8 cellular contexts compared by ENCODE assay signal in the genomic region with DNA sequence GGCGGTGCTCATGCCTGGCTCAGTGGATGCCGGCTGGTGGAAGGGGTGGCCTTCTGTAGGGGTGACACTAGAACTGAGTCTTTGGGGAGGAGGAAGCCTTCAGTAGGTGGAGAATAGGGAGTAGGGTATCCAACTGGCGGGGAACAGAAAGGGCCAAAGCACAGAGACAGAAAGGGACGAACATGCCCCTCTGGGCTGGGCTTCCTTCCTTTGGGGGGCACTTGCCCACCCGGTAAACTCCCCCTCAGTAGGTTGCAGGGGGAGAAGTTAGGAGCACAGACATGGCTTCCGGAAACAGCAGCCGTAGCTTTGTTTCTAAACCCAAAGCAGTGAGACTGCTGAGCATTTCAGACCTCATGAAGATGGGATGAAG. TPM values are rescaled to one million over a fixed set of nuclear protein-coding genes. Genes with fewer than 3 reads are reported as not detected.
DNase-seq lines count a peak whose midpoint lies in the region; ATAC-seq and TF ChIP-seq lines count a peak whose summit lies in the region.

No MANE protein-coding gene starts in this region.

- WGBS in lung, 2 donors, result 6 to 11% methylated on average over 7 of the region's 7 CpGs
- WGBS in thymus, result 14% methylated on average over 7 of the region's 7 CpGs

- POLR2A ChIA-PET in BJ (lab: Charles Lee), result no interaction called here

- H3K27ac ChIP-seq in lung (ENCODE audit: low read depth in 1 of 2, low read length in 1 of 2), result peak overlapping the region; percentile 89 to 91
- H3K27ac ChIP-seq in thymus (ENCODE audit: low read depth), result peak overlapping the region; percentile 74

- H3K4me1 ChIP-seq in lung (ENCODE audit: control insufficient read depth in 2 of 2, insufficient read depth in 2 of 2, low read length in 2 of 2) (peaks cover 0 to 6% of the 10 kb centered on the region in 2 donors), thymus (ENCODE audit: control insufficient read depth, insufficient read depth, low read length) (peaks cover 9% of the 10 kb centered on the region)

- CTCF ChIA-PET in BJ (lab: Yijun Ruan, JAX), result interaction anchor here (1.1 to 1.9 kb wide), 3 partner anchors 10 to 55 kb away, joined by 3 to 7 read pairs (median 4); no protein-coding TSS in a partner anchor

- H3K36me3 ChIP-seq in BJ (ENCODE audit: control insufficient read depth, insufficient read depth, low read length) (peaks cover 6% of the 10 kb centered on the region), lung (ENCODE audit: control insufficient read depth in 2 of 2, insufficient read depth in 2 of 2, low read length in 2 of 2) (peaks cover 4 to 16% of the 10 kb centered on the region in 2 donors), thymus (ENCODE audit: control insufficient read depth, insufficient read depth) (peaks cover 27% of the 10 kb centered on the region)

- TF ChIP-seq CTCF in BJ (IDR thresholded peaks at IDR 0.05; ENCODE audit: insufficient read depth, low read depth, low read length) (no peak), NB4 (IDR thresholded peaks at IDR 0.05; ENCODE audit: low read depth, low read length) (no peak), lung (IDR thresholded peaks at IDR 0.05; ENCODE audit: control extremely low read depth, extremely low read depth) (no peak)

- H3K27me3 ChIP-seq in BJ (ENCODE audit: control insufficient read depth, insufficient read depth, low read length) (no peaks in the 10 kb centered on the region; the same call in 1 of the 2 replicates), lung (ENCODE audit: control insufficient read depth, insufficient read depth) (no peaks in the 10 kb centered on the region), thymus (ENCODE audit: control insufficient read depth, insufficient read depth) (no peaks in the 10 kb centered on the region)

- H3K9me3 ChIP-seq in lung (ENCODE audit: control insufficient read depth in 2 of 2, insufficient read depth in 1 of 2, low read length in 1 of 2), result no peaks in the 10 kb centered on the region
- H3K9me3 ChIP-seq in thymus (ENCODE audit: control insufficient read depth), result no peaks in the 10 kb centered on the region

- ATAC-seq in GM21423 (IDR thresholded peaks at IDR 0.05; ENCODE audit: unreplicated experiment), result peak; percentile 5
- ATAC-seq in lung (ENCODE audit: insufficient read depth, low FRiP score), result peak; percentile 4
- no peak for ATAC-seq in HG03039 (IDR thresholded peaks at IDR 0.05; ENCODE audit: unreplicated experiment)
- ATAC-seq in HG03469 (IDR thresholded peaks at IDR 0.05; ENCODE audit: unreplicated experiment), result no peak

- H3K4me3 ChIP-seq in BJ (ENCODE audit: low read depth, low read length), result peak overlapping the region; percentile 71
- peak overlapping the region; percentile 62 for H3K4me3 ChIP-seq in NB4 (ENCODE audit: low read depth, low read length)
- H3K4me3 ChIP-seq in lung, result peak overlapping the region; percentile 82
- H3K4me3 ChIP-seq in thymus (ENCODE audit: low read length), result peak overlapping the region; percentile 90

- TF ChIP-seq POLR2A in NB4 (IDR thresholded peaks at IDR 0.05; ENCODE audit: extremely low read depth, insufficient read length), result no peak

- DNase-seq in BJ (ENCODE audit: low read depth), result no peak
- peak; percentile 33 for DNase-seq in NB4 (ENCODE audit: low read depth)
- peak; percentile 13 for DNase-seq in central memory CD4-positive, alpha-beta T cell
- no peak for DNase-seq in lung (ENCODE audit: low spot score)

RNA-seq across cellular contexts. Expression of a gene that starts 0.8 kb away (rescaled TPM):
- polyA plus RNA-seq in BJ (2011; rRNA removed), result 4.7 and 7.4 TPM in 2 replicates
- 6.7 and 7.9 TPM in 2 replicates for polyA minus RNA-seq in BJ (2011; rRNA and poly(A)+ RNA removed)
- total RNA-seq in lung, result 10 to 100 TPM; 36.7 to 45.7 TPM
- polyA plus RNA-seq in lung, result 10 to 100 TPM; 19.0 to 28.4 TPM
- polyA plus RNA-seq in thymus, result 71.1 TPM

RNA-seq across cellular contexts. Expression of a gene that starts 51.5 kb away (rescaled TPM):
- polyA plus RNA-seq in BJ (2011; rRNA removed) (13.8 and 20.7 TPM in 2 replicates), lung (10 to 100 TPM; 24.3 to 84.5 TPM), thymus (34.9 TPM)
- 9.7 and 21.8 TPM in 2 replicates for polyA minus RNA-seq in BJ (2011; rRNA and poly(A)+ RNA removed)
- total RNA-seq in lung, result 10 to 100 TPM in 1 of 2 donors, 1 to 10 TPM in 1; 7.4 to 35.7 TPM

Comparison
In these comparisons a context has a peak if more than half of its experiments do, and no peak if none do; other contexts are left out.
1. DNase-seq: peak in NB4 (single experiment) and central memory CD4-positive, alpha-beta T cell (single experiment); none in BJ (single experiment) and lung (single experiment).
2. ATAC-seq: peak in GM21423 (single experiment) and lung (single experiment); none in HG03039 (single experiment) and HG03469 (single experiment).
3. Peak in every context shown above with its lines, with median percentiles within 50 percentile points of each other: H3K4me3 ChIP-seq.